ENCODE assay signal across 1 cellular context in genomic region chr14:77044776-77045569, GRCh38.
TF ChIP-seq lines count a peak whose summit lies in the region.

No MANE protein-coding gene starts in this region.

TF ChIP-seq in HepG2, 621 proteins besides CTCF, POLR2A, EP300 and RAD21 (continued from another document and continues in another):
- TF ChIP-seq ZBTB10 (CRISPR knock-in tag; IDR thresholded peaks at IDR 0.05; ENCODE audit: borderline replicate concordance), result no peak
- TF ChIP-seq ZFP62 (CRISPR knock-in tag; IDR thresholded peaks at IDR 0.05), result no peak
- no peak for TF ChIP-seq ZUFSP (CRISPR knock-in tag; IDR thresholded peaks at IDR 0.05; ENCODE audit: borderline replicate concordance)
- 0 out of 2 replicates have a peak, but pooled peaks have one; percentile 48 for TF ChIP-seq CEBPB (IDR thresholded peaks at IDR 0.05; ENCODE audit: borderline replicate concordance, low read depth, low read length)
- no peak for TF ChIP-seq DMTF1 (CRISPR knock-in tag; IDR thresholded peaks at IDR 0.05)
- TF ChIP-seq ZNF510 (CRISPR knock-in tag; IDR thresholded peaks at IDR 0.05; ENCODE audit: low read depth), result no peak
- no peak for TF ChIP-seq ZNF614 (CRISPR knock-in tag; IDR thresholded peaks at IDR 0.05; ENCODE audit: borderline replicate concordance)
- no peak for TF ChIP-seq ONECUT2 (CRISPR knock-in tag; IDR thresholded peaks at IDR 0.05)
- TF ChIP-seq AKNA (CRISPR knock-in tag; IDR thresholded peaks at IDR 0.05; ENCODE audit: borderline replicate concordance), result no peak
- no peak for TF ChIP-seq MIER2 (CRISPR knock-in tag; IDR thresholded peaks at IDR 0.05)
- no peak for TF ChIP-seq ZFP36 (IDR thresholded peaks at IDR 0.05; ENCODE audit: borderline replicate concordance, low read depth, low read length, partially characterized antibody)
- no peak for TF ChIP-seq SP140L (CRISPR knock-in tag; IDR thresholded peaks at IDR 0.05; ENCODE audit: borderline replicate concordance)
- TF ChIP-seq FOSL2 (CRISPR knock-in tag; IDR thresholded peaks at IDR 0.05), result peak; percentile 51
- 0 out of 2 replicates have a peak, but pooled peaks have one; percentile 58 for TF ChIP-seq PHF21A (CRISPR knock-in tag; IDR thresholded peaks at IDR 0.05)
- TF ChIP-seq SRSF9 (IDR thresholded peaks at IDR 0.05; ENCODE audit: borderline replicate concordance, insufficient read depth, low read depth, low read length, poor library complexity, severe bottlenecking), result no peak
- TF ChIP-seq HMGXB4 (CRISPR knock-in tag; IDR thresholded peaks at IDR 0.05; ENCODE audit: borderline replicate concordance in 1 of 2, low read depth in 1 of 2), result no peak
- TF ChIP-seq TBP (CRISPR knock-in tag; IDR thresholded peaks at IDR 0.05), result no peak
- TF ChIP-seq ZNF792 (CRISPR knock-in tag; IDR thresholded peaks at IDR 0.05), result no peak
- TF ChIP-seq SIX4 (CRISPR knock-in tag; IDR thresholded peaks at IDR 0.05), result no peak
- peak; percentile 32; the same call in 1 of the 2 replicates for TF ChIP-seq HDAC2 (CRISPR knock-in tag; IDR thresholded peaks at IDR 0.05)
- TF ChIP-seq ZNF296 (CRISPR knock-in tag; conservative IDR thresholded peaks at IDR 0.05), result no peak
- peak; percentile 69 for TF ChIP-seq PATZ1 (CRISPR knock-in tag; IDR thresholded peaks at IDR 0.05)
- TF ChIP-seq HMG20B (CRISPR knock-in tag; conservative IDR thresholded peaks at IDR 0.05), result 0 out of 2 replicates have a peak, but pooled peaks have one; percentile 50
- no peak for TF ChIP-seq ETS1 (CRISPR knock-in tag; IDR thresholded peaks at IDR 0.05)
- no peak for TF ChIP-seq SNAPC4 (CRISPR knock-in tag; IDR thresholded peaks at IDR 0.05)
- TF ChIP-seq ATF3 (CRISPR knock-in tag; IDR thresholded peaks at IDR 0.05), result 0 out of 2 replicates have a peak, but pooled peaks have one; percentile 52
- TF ChIP-seq GZF1 (CRISPR knock-in tag; IDR thresholded peaks at IDR 0.05), result no peak
- TF ChIP-seq ZNF777 (CRISPR knock-in tag; IDR thresholded peaks at IDR 0.05), result no peak
- TF ChIP-seq GMEB2 (CRISPR knock-in tag; IDR thresholded peaks at IDR 0.05; ENCODE audit: low read depth), result no peak
- TF ChIP-seq SMAD1 (CRISPR knock-in tag; IDR thresholded peaks at IDR 0.05; ENCODE audit: borderline replicate concordance, low read depth), result no peak
